23 cellular contexts compared by ENCODE assay signal in the genomic region with DNA sequence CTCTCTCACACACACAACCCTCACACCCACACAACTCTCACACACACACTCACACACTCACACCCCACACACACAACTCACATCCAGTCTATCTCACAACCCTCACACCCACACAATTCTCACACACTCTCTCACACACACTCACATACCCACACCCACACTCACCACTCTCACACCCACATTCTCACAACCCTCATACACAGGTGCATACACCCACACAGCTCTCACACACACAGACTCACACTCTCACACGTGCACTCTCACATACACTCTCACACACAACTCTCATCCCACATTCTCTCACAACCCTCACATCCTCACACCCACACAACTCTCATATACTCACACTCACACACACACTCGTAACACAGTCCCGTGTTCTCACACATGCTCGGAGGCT.
"Had no signal": no experiment of that assay in that cellular context is flagged by ENCODE, and none has a peak within 500 bp of the region (broad histone marks: within the 10 kb centered on the region; RNA-seq: fewer than 3 reads in every experiment).

No MANE protein-coding gene starts in this region.

- H3K9me3 Mint-ChIP-seq: dendritic cell treated with granulocyte-macrophage colony-stimulating factor and Interleukin-4, amounts not matched to agents 40 ng/mL and 50 ng/mL, for 4 days; stimulated activated naive CD8-positive, alpha-beta T cell treated with anti-CD3 and anti-CD28 coated beads, Interleukin-15, amount 100 ng/mL, for 72 hours; T-helper 1 cell treated with Interleukin-12 subunit alpha and Interleukin-12 subunit beta and Interleukin-4 antibody, amounts not matched to agents 30 μg/mL and 1 μg/mL, for 36 hours had no signal

- H3K27ac ChIP-seq: body of pancreas, left lung, right lobe of liver, skin epidermis, tibial nerve, uterus had no signal

- H3K9me3 ChIP-seq: body of pancreas, left lung, right lobe of liver, tibial nerve, uterus had no signal

- H3K4me3 ChIP-seq: body of pancreas, left lung, lung, right lobe of liver, skin epidermis, tibial nerve, uterus had no signal

- FAIRE-seq: endothelial cell of umbilical vein had no signal

- H3K4me1 Mint-ChIP-seq: activated CD4-positive, alpha-beta memory T cell treated with anti-CD3 and anti-CD28 coated beads, Interleukin-2, amount 10 ng/mL, durations not matched to agents 7 days and 5 days; immature natural killer cell; stimulated activated naive CD8-positive, alpha-beta T cell treated with anti-CD3 and anti-CD28 coated beads, Interleukin-15, amount 100 ng/mL, for 72 hours had no signal

- H3K36me3 ChIP-seq: left lung, right lobe of liver, tibial nerve, uterus had no signal

- H3K4me3 Mint-ChIP-seq: activated CD4-positive, alpha-beta memory T cell treated with anti-CD3 and anti-CD28 coated beads, Interleukin-2, amount 10 ng/mL, durations not matched to agents 7 days and 5 days; dendritic cell treated with granulocyte-macrophage colony-stimulating factor and Interleukin-4, amounts not matched to agents 40 ng/mL and 50 ng/mL, for 4 days; immature natural killer cell; naive thymus-derived CD8-positive, alpha-beta T cell; stimulated activated naive CD8-positive, alpha-beta T cell treated with anti-CD3 and anti-CD28 coated beads, Interleukin-15, amount 100 ng/mL, for 72 hours; T-helper 1 cell treated with Interleukin-12 subunit alpha and Interleukin-12 subunit beta and Interleukin-4 antibody, amounts not matched to agents 30 μg/mL and 1 μg/mL, for 36 hours had no signal

- H3K27ac Mint-ChIP-seq: activated CD4-positive, alpha-beta memory T cell treated with anti-CD3 and anti-CD28 coated beads, Interleukin-2, amount 10 ng/mL, durations not matched to agents 7 days and 5 days; dendritic cell treated with granulocyte-macrophage colony-stimulating factor and Interleukin-4, amounts not matched to agents 40 ng/mL and 50 ng/mL, for 4 days; T-helper 1 cell treated with Interleukin-12 subunit alpha and Interleukin-12 subunit beta and Interleukin-4 antibody, amounts not matched to agents 30 μg/mL and 1 μg/mL, for 36 hours had no signal

- H3K4me1 ChIP-seq: body of pancreas, left lung, right lobe of liver, tibial nerve, uterus had no signal

- H3K27me3 ChIP-seq: body of pancreas, right lobe of liver, tibial nerve, uterus had no signal

- H3K36me3 Mint-ChIP-seq: immature natural killer cell; naive thymus-derived CD8-positive, alpha-beta T cell had no signal

- H3K27me3 Mint-ChIP-seq: stimulated activated naive CD8-positive, alpha-beta T cell treated with anti-CD3 and anti-CD28 coated beads, Interleukin-15, amount 100 ng/mL, for 72 hours had no signal

- DNase-seq: activated CD4-positive, alpha-beta memory T cell treated with anti-CD3 and anti-CD28 coated beads, Interleukin-2, amount 10 ng/mL, durations not matched to agents 7 days and 5 days; activated CD4-positive, alpha-beta T cell treated with anti-CD3 and anti-CD28 coated beads for 48 hours; activated CD4-positive, CD25-positive, alpha-beta regulatory T cell; activated naive CD4-positive, alpha-beta T cell treated with Interleukin-2 at 50 U/mL for 16 hours; anterior cingulate cortex; body of pancreas; caudate nucleus; effector memory CD4-positive, alpha-beta T cell; foreskin melanocyte; immature natural killer cell; left lung; naive thymus-derived CD8-positive, alpha-beta T cell; right lobe of liver; stimulated activated CD4-positive, alpha-beta T cell treated with anti-CD3 and anti-CD28 coated beads, Interleukin-1b, Interleukin-23, amount 100 ng/mL, for 48 hours; stimulated activated naive CD8-positive, alpha-beta T cell treated with anti-CD3 and anti-CD28 coated beads, Interleukin-15, amount 100 ng/mL, for 72 hours; uterus had no signal

- ATAC-seq: body of pancreas; esophagus mucosa; left lung; naive thymus-derived CD8-positive, alpha-beta T cell; right lobe of liver had no signal
